25 cellular contexts compared by ENCODE assay signal in genomic region chr4:3262208-3263052, GRCh38. TPM values are rescaled to one million over a fixed set of nuclear protein-coding genes. Genes with fewer than 3 reads are reported as not detected.
DNase-seq lines count a peak whose midpoint lies in the region; ATAC-seq lines count a peak whose summit lies in the region.
"Had no signal": no experiment of that assay in that cellular context is flagged by ENCODE, and none has a peak within 500 bp of the region (broad histone marks: within the 10 kb centered on the region; RNA-seq: fewer than 3 reads in every experiment).

No MANE protein-coding gene starts in this region.

- no peaks in the 10 kb centered on the region for H3K36me3 ChIP-seq in BLaER1
- H3K36me3 ChIP-seq: heart right ventricle, left lung had no signal

- ATAC-seq in left cardiac atrium (no peak), GM21737 (IDR thresholded peaks at IDR 0.05; ENCODE audit: unreplicated experiment) (no peak)
- ATAC-seq: body of pancreas had no signal

- no peaks in the 10 kb centered on the region for H3K27me3 ChIP-seq in BLaER1
- H3K27me3 ChIP-seq: body of pancreas, heart right ventricle, left lung had no signal

- intact Hi-C loops in left cardiac atrium (cut with DNase I) = no loop called here
- intact Hi-C loops in posterior cingulate gyrus (cut with DNase I) = no loop called here

- DNase-seq in activated CD4-positive, CD25-positive, alpha-beta regulatory T cell treated with anti-CD3 and anti-CD28 coated beads, Interleukin-2, amount 50 U/mL, for 72 hours = peak; percentile 23
- no peak for DNase-seq in activated CD4-positive, CD25-positive, alpha-beta regulatory T cell (lab: John Stamatoyannopoulos, UW)
- DNase-seq in left cardiac atrium (peak; percentile 19), posterior cingulate gyrus (peak in 6 of 10 donors; percentile 2 to 78 (median 7)), T-helper 1 cell (no peak), SIG-M5 treated with dmso at 0.1 percent for 504 hours (lab: John Stamatoyannopoulos, UW; ENCODE audit: unreplicated experiment) (no peak)
- DNase-seq: 8988T; activated CD4-positive, alpha-beta memory T cell treated with anti-CD3 and anti-CD28 coated beads, Interleukin-2, amount 10 ng/mL, durations not matched to agents 7 days and 5 days; activated naive CD8-positive, alpha-beta T cell treated with anti-CD3 and anti-CD28 coated beads, Interleukin-2, amount 10 ng/mL, durations not matched to agents 7 days and 5 days; COR-L47; effector memory CD4-positive, alpha-beta T cell; foreskin fibroblast; GOT3; midbrain; NCI-H1105 treated with DMSO at 0.1 percent for 48 hours; NCI-H2029 treated with DMSO at 0.1 percent for 48 hours; NCI-H345; stimulated activated CD4-positive, alpha-beta T cell treated with anti-CD3 and anti-CD28 coated beads, Interleukin-15, amount 100 ng/mL, for 24 hours; SW 1271; trophoblast cell had no signal

- H3K9me3 ChIP-seq in BLaER1 = no peaks in the 10 kb centered on the region
- H3K9me3 ChIP-seq: body of pancreas, left lung had no signal

- no peak overlapping the region for H3K4me3 ChIP-seq in BLaER1
- H3K4me3 ChIP-seq: body of pancreas, heart right ventricle, left lung had no signal

- peak overlapping the region; percentile 26; the same call in 1 of the 2 replicates for H3K9ac ChIP-seq in BLaER1

- H4K20me1 ChIP-seq in BLaER1 = no peaks in the 10 kb centered on the region

- H3K4me1 ChIP-seq in BLaER1 = peaks cover 48% of the 10 kb centered on the region
- H3K4me1 ChIP-seq: body of pancreas, heart right ventricle, left lung had no signal

- H3K27ac ChIP-seq in BLaER1 = peak overlapping the region; percentile 51
- H3K27ac ChIP-seq: body of pancreas, heart right ventricle, left lung had no signal

- H3K4me2 ChIP-seq in BLaER1 = peak overlapping the region; percentile 90

RNA-seq across cellular contexts. Expression of gene MSANTD1, which starts 13.5 kb away (rescaled TPM):
- under 1 TPM; 0.41 to 0.42 TPM for total RNA-seq in left cardiac atrium

RNA-seq across cellular contexts. Expression of gene RGS12, which starts 30.4 kb away (rescaled TPM):
- total RNA-seq in left cardiac atrium = 10 to 100 TPM; 13.3 to 16.6 TPM

Comparison
In these comparisons a context has a peak if more than half of its experiments do, and no peak if none do; other contexts are left out.
1. DNase-seq: peak in activated CD4-positive, CD25-positive, alpha-beta regulatory T cell treated with anti-CD3 and anti-CD28 coated beads, Interleukin-2, amount 50 U/mL, for 72 hours (single experiment), left cardiac atrium (single experiment) and posterior cingulate gyrus (6 of 10); none in activated CD4-positive, CD25-positive, alpha-beta regulatory T cell (0 of 4), T-helper 1 cell (0 of 5) and SIG-M5 treated with dmso at 0.1 percent for 504 hours (single experiment).